Comparison of ENCODE assay signal across 22 cellular contexts in the genomic region with DNA sequence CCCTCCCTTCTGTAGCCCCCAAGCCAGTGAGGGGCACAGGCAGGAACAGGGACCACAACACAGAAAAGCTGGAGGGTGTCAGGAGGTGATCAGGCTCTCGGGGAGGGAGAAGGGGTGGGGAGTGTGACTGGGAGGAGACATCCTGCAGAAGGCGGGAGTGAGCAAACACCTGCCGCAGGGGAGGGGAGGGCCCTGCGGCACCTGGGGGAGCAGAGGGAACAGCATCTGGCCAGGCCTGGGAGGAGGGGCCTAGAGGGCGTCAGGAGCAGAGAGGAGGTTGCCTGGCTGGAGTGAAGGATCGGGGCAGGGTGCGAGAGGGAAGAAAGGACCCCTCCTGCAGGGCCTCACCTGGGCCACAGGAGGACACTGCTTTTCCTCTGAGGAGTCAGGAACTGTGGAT. TPM values are rescaled to one million over a fixed set of nuclear protein-coding genes. Genes with fewer than 3 reads are reported as not detected.
DNase-seq lines count a peak whose midpoint lies in the region; ATAC-seq and TF ChIP-seq lines count a peak whose summit lies in the region.
"Had no signal": no experiment of that assay in that cellular context is flagged by ENCODE, and none has a peak within 500 bp of the region (broad histone marks: within the 10 kb centered on the region; RNA-seq: fewer than 3 reads in every experiment).

No MANE protein-coding gene starts in this region.

- H3K9ac ChIP-seq in smooth muscle cell (ENCODE audit: low read depth): no peak overlapping the region
- H3K9ac ChIP-seq: SK-N-SH had no signal

- H3K36me3 ChIP-seq in mucosa of descending colon (ENCODE audit: low read depth) (no peaks in the 10 kb centered on the region), smooth muscle cell (ENCODE audit: low read depth) (no peaks in the 10 kb centered on the region)

- H3K4me3 ChIP-seq in mucosa of descending colon (no peak overlapping the region), smooth muscle cell (no peak overlapping the region)

- H4K20me1 ChIP-seq in smooth muscle cell (ENCODE audit: low read depth): no peaks in the 10 kb centered on the region

- peaks cover 35% of the 10 kb centered on the region for H3K27me3 ChIP-seq in smooth muscle cell (ENCODE audit: low read depth)

- intact Hi-C loops in mucosa of descending colon (cut with DNase I, micrococcal nuclease): no loop called here

- H3F3A ChIP-seq in smooth muscle cell (ENCODE audit: low read depth): no peaks in the 10 kb centered on the region

- H3K27ac Mint-ChIP-seq in T-helper 2 cell treated with Interferon-gamma antibody and Interleukin-4, amounts not matched to agents 5 μg/mL and 100 μg/mL, for 36 hours: no peak overlapping the region
- H3K27ac Mint-ChIP-seq: IgD-negative memory B cell; mesothelial cell of epicardium; stimulated activated memory B cell treated with anti-CD40 and anti-IgM and Interleukin-4, amounts not matched to agents 10 μg/mL and 1 μg/mL and 100 μg/mL, for 72 hours had no signal

- DNase-seq in DMS79 (lab: John Stamatoyannopoulos, UW) (peak; percentile 49), NCI-H187 (lab: John Stamatoyannopoulos, UW) (peak; percentile 36 to 51), RPMI8226 (peak; percentile 73), mucosa of descending colon (peak; percentile 45 to 68 (median 67)), A172 (ENCODE audit: low spot score) (no peak), smooth muscle cell (lab: John Stamatoyannopoulos, UW; ENCODE audit: unreplicated experiment) (no peak)
- DNase-seq in T-helper 2 cell treated with Interferon-gamma antibody and Interleukin-4, amounts not matched to agents 5 μg/mL and 100 μg/mL, for 36 hours (ENCODE audit: low spot score): no peak
- DNase-seq: activated CD8-positive, alpha-beta memory T cell treated with anti-CD3 and anti-CD28 coated beads for 24 hours; activated effector memory CD4-positive, alpha-beta T cell treated with Interleukin-2 at 50 U/mL for 16 hours; aorta; DMS 273 treated with DMSO at 0.1 percent for 48 hours; MV-4-11; SK-N-SH had no signal

- H3K4me1 ChIP-seq in mucosa of descending colon (ENCODE audit: low read depth): no peaks in the 10 kb centered on the region
- H3K4me1 ChIP-seq in smooth muscle cell (ENCODE audit: low read depth): no peaks in the 10 kb centered on the region

- no peak overlapping the region for H3K27ac ChIP-seq in smooth muscle cell (ENCODE audit: low read depth)
- H3K27ac ChIP-seq: epithelial cell of prostate had no signal

- no peaks in the 10 kb centered on the region for H3K9me3 Mint-ChIP-seq in T-helper 2 cell treated with Interferon-gamma antibody and Interleukin-4, amounts not matched to agents 5 μg/mL and 100 μg/mL, for 36 hours
- H3K9me3 Mint-ChIP-seq: mesothelial cell of epicardium had no signal

- H3K27me3 Mint-ChIP-seq in T-helper 2 cell treated with Interferon-gamma antibody and Interleukin-4, amounts not matched to agents 5 μg/mL and 100 μg/mL, for 36 hours (ENCODE audit: low read depth): peaks cover 17% of the 10 kb centered on the region

- H3K9me3 ChIP-seq in mucosa of descending colon: no peaks in the 10 kb centered on the region
- H3K9me3 ChIP-seq in smooth muscle cell (replicated peaks; ENCODE audit: low read depth): no peaks in the 10 kb centered on the region
- H3K9me3 ChIP-seq: SK-N-SH had no signal

- WGBS in smooth muscle cell (ENCODE audit: low lambda C conversion rate): 40% methylated on average over 2 of the region's 7 CpGs

- TF ChIP-seq CTCF in mucosa of descending colon (IDR thresholded peaks at IDR 0.05) (no peak), smooth muscle cell (IDR thresholded peaks at IDR 0.05; ENCODE audit: borderline replicate concordance, insufficient read depth, poor library complexity, severe bottlenecking) (no peak)

- no peaks in the 10 kb centered on the region for H3K36me3 Mint-ChIP-seq in T-helper 2 cell treated with Interferon-gamma antibody and Interleukin-4, amounts not matched to agents 5 μg/mL and 100 μg/mL, for 36 hours (ENCODE audit: low read depth)
- H3K36me3 Mint-ChIP-seq: mesothelial cell of epicardium; stimulated activated memory B cell treated with anti-CD40 and anti-IgM and Interleukin-4, amounts not matched to agents 10 μg/mL and 1 μg/mL and 100 μg/mL, for 72 hours had no signal

- ATAC-seq in mucosa of descending colon (peak; percentile 93), HG03139 (IDR thresholded peaks at IDR 0.05; ENCODE audit: unreplicated experiment) (no peak)
- ATAC-seq: stimulated activated memory B cell treated with anti-CD40 and anti-IgM and Interleukin-4, amounts not matched to agents 10 μg/mL and 1 μg/mL and 100 μg/mL, for 72 hours had no signal

- H3K79me2 ChIP-seq in smooth muscle cell (ENCODE audit: low read depth): no peaks in the 10 kb centered on the region

- no peak overlapping the region for H3K4me2 ChIP-seq in smooth muscle cell
- H3K4me2 ChIP-seq: SK-N-SH had no signal

- no peak overlapping the region for H2AFZ ChIP-seq in smooth muscle cell (ENCODE audit: low read depth)

- no peaks in the 10 kb centered on the region for H3K4me1 Mint-ChIP-seq in T-helper 2 cell treated with Interferon-gamma antibody and Interleukin-4, amounts not matched to agents 5 μg/mL and 100 μg/mL, for 36 hours (ENCODE audit: low read depth)

- no peak overlapping the region for H3K4me3 Mint-ChIP-seq in T-helper 2 cell treated with Interferon-gamma antibody and Interleukin-4, amounts not matched to agents 5 μg/mL and 100 μg/mL, for 36 hours
- H3K4me3 Mint-ChIP-seq: IgD-negative memory B cell; mesothelial cell of epicardium; stimulated activated memory B cell treated with anti-CD40 and anti-IgM and Interleukin-4, amounts not matched to agents 10 μg/mL and 1 μg/mL and 100 μg/mL, for 72 hours had no signal

RNA-seq across cellular contexts. Expression of a gene that starts 4.2 kb away (rescaled TPM):
- total RNA-seq in mucosa of descending colon (1 to 10 TPM; 3.7 to 9.0 (median 4.8) TPM), smooth muscle cell (not detected in 2 replicates)
- not detected in 2 replicates for total RNA-seq in A172 (2014; rRNA removed; shearing (Covaris generic))
- not detected in 2 replicates for polyA plus RNA-seq in smooth muscle cell
- total RNA-seq: aorta, glomerular endothelial cell, H4, mesothelial cell of epicardium, ureter had no signal
- polyA plus RNA-seq: IgD-negative memory B cell, keratinocyte, SK-N-SH had no signal

RNA-seq across cellular contexts. Expression of a gene that starts 14.3 kb away (rescaled TPM):
- under 1 TPM in 1 of 3 donors, not detected in 2; 0.43 TPM for total RNA-seq in mucosa of descending colon
- not detected in 2 replicates for total RNA-seq in A172 (2014; rRNA removed; shearing (Covaris generic))
- total RNA-seq in smooth muscle cell: not detected in 2 replicates
- not detected in 2 replicates for polyA plus RNA-seq in smooth muscle cell
- total RNA-seq: aorta, glomerular endothelial cell, H4, mesothelial cell of epicardium, ureter had no signal
- polyA plus RNA-seq: aorta, IgD-negative memory B cell had no signal

RNA-seq across cellular contexts. Expression of a gene that starts 25.5 kb away (rescaled TPM):
- total RNA-seq in mucosa of descending colon (1 to 10 TPM in 2 of 3 donors, under 1 TPM in 1; 0.92 to 3.3 (median 2.3) TPM), smooth muscle cell (not detected in 2 replicates)
- not detected in 2 replicates for total RNA-seq in A172 (2014; rRNA removed; shearing (Covaris generic))
- not detected in 2 replicates for polyA plus RNA-seq in smooth muscle cell
- total RNA-seq: aorta, glomerular endothelial cell, H4, mesothelial cell of epicardium, ureter had no signal
- polyA plus RNA-seq: aorta, IgD-negative memory B cell, keratinocyte, SK-N-SH had no signal

RNA-seq across cellular contexts. Expression of a gene that starts 35.3 kb away (rescaled TPM):
- 100 to 1,000 TPM in 1 of 3 donors, 10 to 100 TPM in 2; 29.3 to 130 (median 80.6) TPM for total RNA-seq in mucosa of descending colon
- not detected in 2 replicates for total RNA-seq in A172 (2014; rRNA removed; shearing (Covaris generic))
- 0.85 TPM in 1 of 2 replicates, not detected in the other for total RNA-seq in smooth muscle cell
- polyA plus RNA-seq in smooth muscle cell: not detected in 2 replicates
- total RNA-seq: glomerular endothelial cell, H4 had no signal
- polyA plus RNA-seq: SK-N-SH had no signal

RNA-seq across cellular contexts. Expression of a gene that starts 52.3 kb away (rescaled TPM):
- total RNA-seq in mucosa of descending colon: 1 to 10 TPM; 1.1 to 3.4 (median 1.4) TPM
- total RNA-seq in A172 (2014; rRNA removed; shearing (Covaris generic)): not detected in 2 replicates
- total RNA-seq in smooth muscle cell: not detected in 2 replicates
- polyA plus RNA-seq in smooth muscle cell: 0.80 and 0.82 TPM in 2 replicates
- total RNA-seq: aorta, glomerular endothelial cell, H4, mesothelial cell of epicardium, ureter had no signal
- polyA plus RNA-seq: aorta, IgD-negative memory B cell, keratinocyte, SK-N-SH had no signal

Comparison
In these comparisons a context has a peak if more than half of its experiments do, and no peak if none do; other contexts are left out.
1. DNase-seq: peak in DMS79 (single experiment), NCI-H187 (2 of 2), RPMI8226 (single experiment) and mucosa of descending colon (3 of 3); none in A172 (single experiment), smooth muscle cell (single experiment) and T-helper 2 cell treated with Interferon-gamma antibody and Interleukin-4, amounts not matched to agents 5 μg/mL and 100 μg/mL, for 36 hours (single experiment).